ENCODE assay signal across 11 cellular contexts in the genomic region with DNA sequence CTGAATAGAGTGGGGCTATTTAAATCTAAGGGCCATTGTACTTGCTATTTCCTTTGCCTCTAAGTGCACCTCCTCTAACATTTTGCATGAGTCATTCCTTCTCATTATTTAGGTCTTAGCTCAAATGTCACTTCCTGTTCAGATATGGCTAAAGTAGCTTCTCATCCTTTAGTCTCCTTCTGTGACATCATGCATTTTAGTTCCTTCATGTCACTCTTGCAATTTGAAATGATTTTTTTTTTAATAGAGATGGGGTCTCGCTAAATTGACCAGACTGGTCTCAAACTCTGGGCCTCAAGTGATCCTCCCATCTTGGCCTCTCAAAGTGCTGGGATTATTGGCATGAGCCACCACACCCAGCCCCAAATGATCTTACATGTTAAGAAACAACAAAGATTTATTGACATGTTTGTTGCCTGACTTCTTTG. TPM values are rescaled to one million over a fixed set of nuclear protein-coding genes. Genes with fewer than 3 reads are reported as not detected.
A peak's percentile ranks its signal among the peaks of the same experiment; 100 is the strongest.
DNase-seq lines count a peak whose midpoint lies in the region; ATAC-seq and TF ChIP-seq lines count a peak whose summit lies in the region.
"Had no signal": no experiment of that assay in that cellular context is flagged by ENCODE, and none has a peak within 500 bp of the region (broad histone marks: within the 10 kb centered on the region; RNA-seq: fewer than 3 reads in every experiment).

No MANE protein-coding gene starts in this region.

- H3K79me2 ChIP-seq in fibroblast of lung (ENCODE audit: control insufficient read depth, insufficient read depth, low read length) = no peaks in the 10 kb centered on the region
- H3K79me2 ChIP-seq in GM23338 (replicated peaks; ENCODE audit: insufficient read depth) = no peaks in the 10 kb centered on the region

- H3K9me3 ChIP-seq in fibroblast of lung (ENCODE audit: control insufficient read depth, insufficient read depth, low read depth, low read length) = no peaks in the 10 kb centered on the region
- H3K9me3 ChIP-seq: left ventricle myocardium inferior, SJSA1 had no signal

- no peaks in the 10 kb centered on the region for H3F3A ChIP-seq in GM23338 (replicated peaks; ENCODE audit: low read depth)

- TF ChIP-seq CTCF in Calu3 (IDR thresholded peaks at IDR 0.05; ENCODE audit: unreplicated experiment) (no peak), RWPE1 (conservative IDR thresholded peaks at IDR 0.05; ENCODE audit: low read depth) (no peak), fibroblast of lung (conservative IDR thresholded peaks at IDR 0.05 in 1 of 2, IDR thresholded peaks at IDR 0.05 in 1 of 2; ENCODE audit: low read depth in 1 of 2, low read length in 2 of 2) (no peak), GM23338 (conservative IDR thresholded peaks at IDR 0.05; ENCODE audit: low read depth in 2 of 2) (no peak)

- no peak overlapping the region for H3K4me2 ChIP-seq in fibroblast of lung (ENCODE audit: extremely low read depth, insufficient read depth, low read length)
- no peak overlapping the region for H3K4me2 ChIP-seq in GM23338

- H3K4me1 Mint-ChIP-seq in Calu3 (ENCODE audit: low read depth, unreplicated experiment) (peaks cover 43% of the 10 kb centered on the region), GM23338 (peaks cover 35% of the 10 kb centered on the region)

- no peak overlapping the region for H3K27ac ChIP-seq in RWPE1
- no peak overlapping the region for H3K27ac ChIP-seq in fibroblast of lung (ENCODE audit: insufficient read depth, low read length)
- H3K27ac ChIP-seq in GM23338 (ENCODE audit: low read depth) = no peak overlapping the region
- H3K27ac ChIP-seq: left ventricle myocardium inferior, SJSA1 had no signal

- no peaks in the 10 kb centered on the region for H3K36me3 ChIP-seq in fibroblast of lung (ENCODE audit: control insufficient read depth, insufficient read depth, low read length)
- no peaks in the 10 kb centered on the region for H3K36me3 ChIP-seq in GM23338 (ENCODE audit: insufficient read depth)
- H3K36me3 ChIP-seq: left ventricle myocardium inferior, SJSA1 had no signal

- H3K4me3 ChIP-seq in fibroblast of lung (replicated peaks in 1 of 4; ENCODE audit: control extremely low read depth in 1 of 4, insufficient read depth in 1 of 4, low read depth in 3 of 4, low read length in 4 of 4) = no peak overlapping the region
- H3K4me3 ChIP-seq in GM23338 = no peak overlapping the region
- H3K4me3 ChIP-seq: left ventricle myocardium inferior, SJSA1 had no signal

- no peak overlapping the region for H3K9ac ChIP-seq in fibroblast of lung (ENCODE audit: insufficient read depth, low read length)

- DNase-seq in Calu3 (no peak), RWPE1 (ENCODE audit: low spot score) (peak; percentile 26), fibroblast of lung (ENCODE audit: low read depth in 2 of 2) (peak; percentile 57 to 79), NCI-H82 (lab: John Stamatoyannopoulos, UW) (no peak), middle frontal gyrus (ENCODE audit: extremely low spot score, low spot score) (no peak), NCI-H2196 treated with DMSO at 0.1 percent for 48 hours (lab: John Stamatoyannopoulos, UW; ENCODE audit: unreplicated experiment) (no peak), GM23338 (ENCODE audit: low spot score) (no peak)
- DNase-seq: left ventricle myocardium inferior, NCI-H1105 had no signal

- POLR2A ChIA-PET in RWPE1 (lab: Yijun Ruan, JAX; ENCODE audit: low non-redundant PET) = no interaction called here

- H3K9me3 Mint-ChIP-seq in Calu3 (ENCODE audit: low read depth, unreplicated experiment) = no peaks in the 10 kb centered on the region
- H3K9me3 Mint-ChIP-seq in GM23338 = no peaks in the 10 kb centered on the region

- peak overlapping the region; percentile 17 for H3K27ac Mint-ChIP-seq in Calu3 (ENCODE audit: unreplicated experiment)
- H3K27ac Mint-ChIP-seq in GM23338 = no peak overlapping the region

- CTCF ChIA-PET in Calu3 (lab: Charles Lee) (interaction anchor here (0.6 to 1.6 kb wide), 4 partner anchors 12 to 52 kb away, joined by 3 to 8 read pairs (median 4); no protein-coding TSS in a partner anchor), RWPE1 (lab: Yijun Ruan, JAX) (no interaction called here)

- BruUV-seq in Calu3 (replicated peaks; lab: Mats Ljungman, UMichigan) = no TSS peak

- H3K27me3 Mint-ChIP-seq in Calu3 (ENCODE audit: unreplicated experiment) (no peaks in the 10 kb centered on the region), GM23338 (ENCODE audit: insufficient read depth, low read depth, poor library complexity) (peaks cover 5% of the 10 kb centered on the region)

- H3K27me3 ChIP-seq in fibroblast of lung (ENCODE audit: control insufficient read depth, insufficient read depth, low read length) (no peaks in the 10 kb centered on the region), GM23338 (ENCODE audit: insufficient read depth) (no peaks in the 10 kb centered on the region)
- H3K27me3 ChIP-seq: SJSA1 had no signal

- H3K36me3 Mint-ChIP-seq in Calu3 (ENCODE audit: insufficient read depth, unreplicated experiment) = no peaks in the 10 kb centered on the region
- no peaks in the 10 kb centered on the region for H3K36me3 Mint-ChIP-seq in GM23338 (ENCODE audit: low read depth)

- H3K4me1 ChIP-seq in fibroblast of lung (ENCODE audit: control insufficient read depth, extremely low read depth, insufficient read depth, low read length) = no peaks in the 10 kb centered on the region
- peaks cover 36% of the 10 kb centered on the region for H3K4me1 ChIP-seq in GM23338 (ENCODE audit: insufficient read depth)
- H3K4me1 ChIP-seq: left ventricle myocardium inferior had no signal

- peak; percentile 43 for ATAC-seq in HG03442 (IDR thresholded peaks at IDR 0.05; ENCODE audit: unreplicated experiment)
- no peak for ATAC-seq in GM23338

- H4K20me1 ChIP-seq in fibroblast of lung (ENCODE audit: control insufficient read depth, extremely low read depth, insufficient read depth, low read length) (no peaks in the 10 kb centered on the region), GM23338 (replicated peaks; ENCODE audit: insufficient read depth) (no peaks in the 10 kb centered on the region)

- no peaks in the 10 kb centered on the region for H3K9me2 ChIP-seq in GM23338 (ENCODE audit: insufficient read depth)

- intact Hi-C loops in Calu3 (cut with micrococcal nuclease; ENCODE audit: unreplicated experiment) = no loop called here

- H3K4me3 Mint-ChIP-seq in Calu3 (ENCODE audit: low read depth, unreplicated experiment) (no peak overlapping the region), GM23338 (no peak overlapping the region)

- no peak overlapping the region for H2AFZ ChIP-seq in fibroblast of lung (ENCODE audit: low read length)
- no peak overlapping the region for H2AFZ ChIP-seq in GM23338

RNA-seq across cellular contexts. Expression of a gene that starts 6.6 kb away (rescaled TPM):
- total RNA-seq in Calu3 (2022) = 3.3 and 3.5 TPM in 2 replicates
- total RNA-seq in fibroblast of lung = 0.26 and 1.2 TPM in 2 replicates
- polyA plus RNA-seq in fibroblast of lung = 0.47 and 0.94 TPM in 2 replicates
- 0.28 and 0.33 TPM in 2 replicates for polyA plus RNA-seq in fibroblast of lung (2012)
- 0.27 TPM in 1 of 2 replicates, not detected in the other for polyA minus RNA-seq in fibroblast of lung (ENCODE audit: low replicate concordance)
- 0.82 and 1.1 TPM in 2 replicates for total RNA-seq in GM23338 (2014; rRNA removed; shearing (Covaris generic))
- 0.76 and 0.85 TPM in 2 replicates for polyA plus RNA-seq in GM23338 (2016; fragmentation: Nextera tagmentation; extraction: Ambion mirVana)

Comparison
In these comparisons a context has a peak if more than half of its experiments do, and no peak if none do; other contexts are left out.
1. DNase-seq: peak in RWPE1 (single experiment) and fibroblast of lung (2 of 2); none in Calu3 (single experiment), NCI-H82 (single experiment), middle frontal gyrus (single experiment), NCI-H2196 treated with DMSO at 0.1 percent for 48 hours (single experiment) and GM23338 (single experiment).